Comparison of ENCODE assay signal across 1 cellular context in the genomic region with DNA sequence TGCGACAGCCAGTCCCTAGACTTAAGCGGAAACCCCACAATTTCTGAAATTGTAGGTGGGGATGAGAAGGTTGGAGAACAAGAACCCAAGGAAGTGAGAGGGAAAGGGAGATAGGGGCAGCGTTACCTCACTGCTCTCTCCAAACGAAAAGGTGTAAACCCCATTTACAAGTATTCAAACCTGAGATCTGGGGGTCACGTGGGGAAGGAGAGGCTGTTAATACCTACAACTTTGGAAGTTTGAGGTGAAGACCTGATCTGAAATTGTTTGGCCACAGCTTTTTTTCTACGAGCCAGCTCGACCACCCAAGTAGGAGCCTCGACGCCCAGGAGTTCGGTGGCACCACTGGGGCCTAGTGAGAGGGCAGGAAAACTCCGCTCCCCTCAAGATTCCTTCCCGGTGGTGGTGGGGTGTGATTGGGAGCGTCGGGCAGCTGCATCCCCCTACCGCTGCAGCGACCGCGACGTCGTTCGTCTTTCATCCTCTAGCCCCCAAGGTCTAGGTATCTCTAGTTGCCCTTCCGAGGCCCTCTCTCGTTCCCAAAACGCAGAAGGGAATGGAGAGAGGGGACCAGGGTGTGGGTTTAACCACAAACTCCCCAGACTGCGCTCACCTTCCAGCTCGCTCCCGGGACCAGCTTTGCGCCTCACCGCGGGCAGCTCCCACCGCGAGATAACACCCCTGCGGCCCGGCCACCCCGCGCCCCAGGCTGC.
TF ChIP-seq lines count a peak whose summit lies in the region.

No MANE protein-coding gene starts in this region.

TF ChIP-seq in HEK293, 187 proteins besides CTCF, POLR2A, EP300 and RAD21 (continued from another document):
- TF ChIP-seq, protein P1, sequence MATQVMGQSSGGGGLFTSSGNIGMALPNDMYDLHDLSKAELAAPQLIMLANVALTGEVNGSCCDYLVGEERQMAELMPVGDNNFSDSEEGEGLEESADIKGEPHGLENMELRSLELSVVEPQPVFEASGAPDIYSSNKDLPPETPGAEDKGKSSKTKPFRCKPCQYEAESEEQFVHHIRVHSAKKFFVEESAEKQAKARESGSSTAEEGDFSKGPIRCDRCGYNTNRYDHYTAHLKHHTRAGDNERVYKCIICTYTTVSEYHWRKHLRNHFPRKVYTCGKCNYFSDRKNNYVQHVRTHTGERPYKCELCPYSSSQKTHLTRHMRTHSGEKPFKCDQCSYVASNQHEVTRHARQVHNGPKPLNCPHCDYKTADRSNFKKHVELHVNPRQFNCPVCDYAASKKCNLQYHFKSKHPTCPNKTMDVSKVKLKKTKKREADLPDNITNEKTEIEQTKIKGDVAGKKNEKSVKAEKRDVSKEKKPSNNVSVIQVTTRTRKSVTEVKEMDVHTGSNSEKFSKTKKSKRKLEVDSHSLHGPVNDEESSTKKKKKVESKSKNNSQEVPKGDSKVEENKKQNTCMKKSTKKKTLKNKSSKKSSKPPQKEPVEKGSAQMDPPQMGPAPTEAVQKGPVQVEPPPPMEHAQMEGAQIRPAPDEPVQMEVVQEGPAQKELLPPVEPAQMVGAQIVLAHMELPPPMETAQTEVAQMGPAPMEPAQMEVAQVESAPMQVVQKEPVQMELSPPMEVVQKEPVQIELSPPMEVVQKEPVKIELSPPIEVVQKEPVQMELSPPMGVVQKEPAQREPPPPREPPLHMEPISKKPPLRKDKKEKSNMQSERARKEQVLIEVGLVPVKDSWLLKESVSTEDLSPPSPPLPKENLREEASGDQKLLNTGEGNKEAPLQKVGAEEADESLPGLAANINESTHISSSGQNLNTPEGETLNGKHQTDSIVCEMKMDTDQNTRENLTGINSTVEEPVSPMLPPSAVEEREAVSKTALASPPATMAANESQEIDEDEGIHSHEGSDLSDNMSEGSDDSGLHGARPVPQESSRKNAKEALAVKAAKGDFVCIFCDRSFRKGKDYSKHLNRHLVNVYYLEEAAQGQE (tag by site-specific recombination; IDR thresholded peaks at IDR 0.05): no peak
- TF ChIP-seq ZNF677 (tag by site-specific recombination; IDR thresholded peaks at IDR 0.05): no peak
- no peak for TF ChIP-seq SP3 (tag by site-specific recombination; IDR thresholded peaks at IDR 0.05)
- TF ChIP-seq ZNF223 (tag by site-specific recombination; IDR thresholded peaks at IDR 0.05): no peak
- no peak for TF ChIP-seq ZBTB48 (tag by site-specific recombination; IDR thresholded peaks at IDR 0.05)
